Comparison of ENCODE assay signal across 16 cellular contexts in the genomic region with DNA sequence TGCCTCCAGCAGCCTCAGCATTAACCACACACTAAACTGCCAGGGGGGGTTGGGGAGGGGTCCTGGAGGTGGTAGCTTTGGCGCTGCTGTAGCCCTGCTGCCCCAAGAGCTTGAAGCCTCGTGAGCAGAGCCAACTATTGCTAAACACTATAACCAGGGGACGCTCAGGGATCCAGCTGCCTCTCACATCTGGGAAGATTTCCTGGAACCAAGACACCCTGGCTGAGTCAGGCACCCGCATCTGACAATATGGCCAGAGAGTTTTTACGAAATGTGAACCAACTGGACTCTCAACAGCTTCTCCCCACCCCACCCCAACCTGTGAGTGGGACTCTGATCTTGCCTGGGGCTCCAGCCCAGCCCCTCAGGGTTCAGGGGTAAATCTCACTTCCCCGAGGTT. TPM values are rescaled to one million over a fixed set of nuclear protein-coding genes. Genes with fewer than 3 reads are reported as not detected.
DNase-seq lines count a peak whose midpoint lies in the region; ATAC-seq and TF ChIP-seq lines count a peak whose summit lies in the region.
"Had no signal": no experiment of that assay in that cellular context is flagged by ENCODE, and none has a peak within 500 bp of the region (broad histone marks: within the 10 kb centered on the region; RNA-seq: fewer than 3 reads in every experiment).

No MANE protein-coding gene starts in this region.

- H3K79me2 ChIP-seq in OCI-LY7 (ENCODE audit: insufficient read depth, low read depth, low read length) (no peaks in the 10 kb centered on the region), hepatocyte (no peaks in the 10 kb centered on the region)

- no TSS peak for BruUV-seq in OCI-LY7 (replicated peaks; lab: Mats Ljungman, UMichigan)

- no peak overlapping the region for H3K27ac ChIP-seq in sigmoid colon
- H3K27ac ChIP-seq in OCI-LY7 (ENCODE audit: low read depth, low read length, poor library complexity, severe bottlenecking) = no peak overlapping the region
- H3K27ac ChIP-seq in hepatocyte = no peak overlapping the region

- intact Hi-C loops in Right ventricle myocardium superior (cut with DNase I) (no loop called here), sigmoid colon (cut with DNase I) (no loop called here), OCI-LY7 (cut with micrococcal nuclease; ENCODE audit: unreplicated experiment) (no loop called here)

- H3K27me3 ChIP-seq in sigmoid colon (no peaks in the 10 kb centered on the region), hepatocyte (no peaks in the 10 kb centered on the region)

- ATAC-seq in Right ventricle myocardium superior (ENCODE audit: poor library complexity) = peak; percentile 65
- no peak for ATAC-seq in GM19023 (IDR thresholded peaks at IDR 0.05; ENCODE audit: unreplicated experiment)
- ATAC-seq: left lobe of liver had no signal

- DNase-seq in GM03348 (ENCODE audit: low spot score) (peak; percentile 82), amniotic epithelial cell (ENCODE audit: low read depth) (peak; percentile 37), Right ventricle myocardium superior (peak; percentile 68), sigmoid colon (peak; percentile 79), OCI-LY7 (ENCODE audit: low spot score) (no peak), T-helper 2 cell (no peak), hepatocyte (ENCODE audit: low spot score) (no peak)
- DNase-seq: DMS53, KG1, NCI-H1417, NCI-H2227 treated with DMSO at 0.1 percent for 48 hours, T-helper 9 cell had no signal

- CTCF ChIA-PET in OCI-LY7 (lab: Charles Lee; ENCODE audit: unreplicated experiment) = interaction anchor here (0.6 kb wide), 1 partner anchor 41 kb away, joined by 3 read pairs; no protein-coding TSS in a partner anchor

- H2AFZ ChIP-seq in OCI-LY7 (ENCODE audit: low read length) (no peak overlapping the region), hepatocyte (no peak overlapping the region)

- no peaks in the 10 kb centered on the region for H3K9me2 ChIP-seq in OCI-LY7 (ENCODE audit: insufficient read depth, low read length)
- H3K9me2 ChIP-seq in hepatocyte (replicated peaks; ENCODE audit: insufficient read depth) = no peaks in the 10 kb centered on the region

- 81 to 83% methylated on average over 6 of the region's 6 CpGs for WGBS in sigmoid colon, 2 donors
- 74% methylated on average over 6 of the region's 6 CpGs for WGBS in hepatocyte (ENCODE audit: low lambda C conversion rate, missing lambda C conversion rate)

- H3K36me3 ChIP-seq in sigmoid colon (no peaks in the 10 kb centered on the region), OCI-LY7 (ENCODE audit: insufficient read depth, low read length) (no peaks in the 10 kb centered on the region), hepatocyte (replicated peaks; ENCODE audit: insufficient read depth, low read depth) (no peaks in the 10 kb centered on the region)

- no peak for TF ChIP-seq EP300 in sigmoid colon (IDR thresholded peaks at IDR 0.05)

- POLR2A ChIA-PET in OCI-LY7 (lab: Charles Lee) = no interaction called here

- H3K4me3 ChIP-seq in sigmoid colon = no peak overlapping the region
- no peak overlapping the region for H3K4me3 ChIP-seq in OCI-LY7 (ENCODE audit: low read depth, low read length, poor library complexity, severe bottlenecking)
- H3K4me3 ChIP-seq in hepatocyte = no peak overlapping the region

- no peaks in the 10 kb centered on the region for H4K20me1 ChIP-seq in OCI-LY7 (ENCODE audit: insufficient read depth, low read length)
- no peaks in the 10 kb centered on the region for H4K20me1 ChIP-seq in hepatocyte (ENCODE audit: insufficient read depth, poor library complexity, severe bottlenecking)

- H3K4me1 ChIP-seq in sigmoid colon = peaks cover 0 to 28% (median 21%) of the 10 kb centered on the region in 4 donors
- H3K4me1 ChIP-seq in OCI-LY7 (ENCODE audit: insufficient read depth, low read length, poor library complexity, severe bottlenecking) = no peaks in the 10 kb centered on the region
- H3K4me1 ChIP-seq in hepatocyte (ENCODE audit: insufficient read depth) = peaks cover 35% of the 10 kb centered on the region

- no peaks in the 10 kb centered on the region for H3K9me3 ChIP-seq in sigmoid colon
- H3K9me3 ChIP-seq in OCI-LY7 (ENCODE audit: low read length) = no peaks in the 10 kb centered on the region
- H3K9me3 ChIP-seq in hepatocyte (ENCODE audit: low read depth) = no peaks in the 10 kb centered on the region

- TF ChIP-seq POLR2A in sigmoid colon (IDR thresholded peaks at IDR 0.05) = no peak

- TF ChIP-seq CTCF in sigmoid colon (IDR thresholded peaks at IDR 0.05) = no peak
- TF ChIP-seq CTCF in OCI-LY7 (conservative IDR thresholded peaks at IDR 0.05; ENCODE audit: low read length) = no peak
- TF ChIP-seq CTCF in hepatocyte (IDR thresholded peaks at IDR 0.05; ENCODE audit: poor library complexity) = no peak

- no peak overlapping the region for H3K4me2 ChIP-seq in OCI-LY7 (ENCODE audit: low read length)
- no peak overlapping the region for H3K4me2 ChIP-seq in hepatocyte

RNA-seq across cellular contexts. Expression of gene C1QTNF6, which starts 14.3 kb away (rescaled TPM):
- total RNA-seq in Right ventricle myocardium superior (1.5 TPM), sigmoid colon (1 to 10 TPM; 1.1 to 5.5 (median 1.6) TPM), OCI-LY7 (2022) (18.7 and 19.6 TPM in 2 replicates), hepatocyte (17.9 and 23.6 TPM in 2 replicates)
- polyA plus RNA-seq in sigmoid colon (10 to 100 TPM in 1 of 3 donors, 1 to 10 TPM in 2; 1.8 to 12.1 (median 1.8) TPM), hepatocyte (29.7 and 39.1 TPM in 2 replicates)
- 6.8 and 7.3 TPM in 2 replicates for total RNA-seq in OCI-LY7 (2014; rRNA removed; shearing (Covaris generic))

RNA-seq across cellular contexts. Expression of gene IL2RB, which starts 24.0 kb away (rescaled TPM):
- total RNA-seq in Right ventricle myocardium superior (0.75 TPM), sigmoid colon (under 1 TPM in 3 of 4 donors, not detected in 1; under 0.01 to 0.33 (median 0.14) TPM), OCI-LY7 (2022) (not detected in 2 replicates), hepatocyte (0.57 and 1.1 TPM in 2 replicates)
- polyA plus RNA-seq in sigmoid colon (1 to 10 TPM in 1 of 3 donors, under 1 TPM in 2; under 0.01 to 9.7 (median 0.46) TPM), hepatocyte (0.92 and 1.5 TPM in 2 replicates)
- not detected in 2 replicates for total RNA-seq in OCI-LY7 (2014; rRNA removed; shearing (Covaris generic))

RNA-seq across cellular contexts. Expression of gene SSTR3, which starts 38.6 kb away (rescaled TPM):
- total RNA-seq in Right ventricle myocardium superior (not detected), sigmoid colon (under 1 TPM in 1 of 4 donors, not detected in 3; 0.36 TPM), OCI-LY7 (2022) (0.30 TPM in 2 replicates), hepatocyte (1.3 and 2.8 TPM in 2 replicates)
- polyA plus RNA-seq in sigmoid colon (1 to 10 TPM in 1 of 3 donors, not detected in 2; 1.7 TPM), hepatocyte (0.47 and 0.97 TPM in 2 replicates)
- 0.05 and 0.25 TPM in 2 replicates for total RNA-seq in OCI-LY7 (2014; rRNA removed; shearing (Covaris generic))
- total RNA-seq: epithelial cell of proximal tubule, left lobe of liver had no signal
- polyA plus RNA-seq: BJ had no signal

Comparison
In these comparisons a context has a peak if more than half of its experiments do, and no peak if none do; other contexts are left out.
1. DNase-seq: peak in GM03348 (single experiment), amniotic epithelial cell (single experiment), Right ventricle myocardium superior (single experiment) and sigmoid colon (single experiment); none in OCI-LY7 (single experiment), T-helper 2 cell (0 of 5) and hepatocyte (single experiment).